13 cellular contexts compared by ENCODE assay signal in the genomic region with DNA sequence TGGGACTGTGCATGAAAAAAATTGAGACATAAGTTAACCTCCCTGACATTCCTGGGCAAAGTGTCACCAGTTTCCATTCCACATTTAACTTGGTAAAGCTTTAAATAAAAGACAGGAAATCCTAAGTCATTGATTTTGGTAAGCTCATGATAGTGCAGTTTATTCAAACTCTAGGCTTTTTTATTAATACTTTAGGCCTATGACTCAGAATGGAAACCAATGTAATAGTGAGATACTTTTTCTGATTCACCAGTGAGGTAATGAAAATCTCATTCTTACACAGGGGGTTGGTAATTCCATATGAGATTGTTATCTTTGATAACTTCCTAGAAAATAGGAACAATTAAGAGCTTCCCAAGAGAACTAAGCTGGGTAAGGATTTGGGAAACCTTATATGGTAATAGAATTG.
DNase-seq lines count a peak whose midpoint lies in the region; ATAC-seq and TF ChIP-seq lines count a peak whose summit lies in the region.
"Had no signal": no experiment of that assay in that cellular context is flagged by ENCODE, and none has a peak within 500 bp of the region (broad histone marks: within the 10 kb centered on the region; RNA-seq: fewer than 3 reads in every experiment).

No MANE protein-coding gene starts in this region.

- no peak for TF ChIP-seq RAD21 in IMR-90 (IDR thresholded peaks at IDR 0.05; ENCODE audit: low read length)

- CTCF ChIA-PET in Caco-2 (lab: Charles Lee) = interaction anchor here (1.1 kb wide), 1 partner anchor 244 kb away, joined by 3 read pairs; no protein-coding TSS in a partner anchor
- CTCF ChIA-PET in IMR-90 (lab: Yijun Ruan, JAX) = interaction anchor here (0.9 kb wide), 1 partner anchor 70 kb away, joined by 4 read pairs; no protein-coding TSS in a partner anchor

- dilution Hi-C loops in IMR-90 (cut with HindIII; ENCODE audit: low sequenced_read_pairs, unreplicated experiment) = no loop called here

- POLR2A ChIA-PET in Caco-2 (lab: Charles Lee) = interaction anchor here (0.6 kb wide), 1 partner anchor 10 kb away, joined by 4 read pairs; no protein-coding TSS in a partner anchor
- POLR2A ChIA-PET in IMR-90 (lab: Charles Lee; ENCODE audit: unreplicated experiment) = no interaction called here

- no peak overlapping the region for H4K5ac ChIP-seq in IMR-90 (ENCODE audit: low read depth, low read length)

- peaks cover 1% of the 10 kb centered on the region; the same call in 1 of the 2 replicates for H3K36me3 ChIP-seq in Caco-2 (ENCODE audit: control insufficient read depth, insufficient read depth, low read length)
- peaks cover 14% of the 10 kb centered on the region for H3K36me3 ChIP-seq in IMR-90 (ENCODE audit: control insufficient read depth, insufficient read depth, low read length)
- H3K36me3 ChIP-seq in brain microvascular endothelial cell (replicated peaks) = peaks cover 3% of the 10 kb centered on the region
- peaks cover 0 to 20% (median 4%) of the 10 kb centered on the region in 4 donors for H3K36me3 ChIP-seq in sigmoid colon

- H2BK15ac ChIP-seq in IMR-90 (ENCODE audit: low read depth, low read length) = no peak overlapping the region

- DNase-seq in Caco-2 = no peak
- peak; percentile 89 for DNase-seq in IMR-90
- peak; percentile 20 for DNase-seq in brain microvascular endothelial cell
- peak; percentile 82 to 93 for DNase-seq in lung microvascular endothelial cell (ENCODE audit: low read depth in 2 of 2)
- no peak for DNase-seq in activated gamma-delta T cell treated with Interleukin-2 at 50 U/mL for 16 hours
- no peak for DNase-seq in amygdala (lab: John Stamatoyannopoulos, UW)
- no peak for DNase-seq in sigmoid colon
- DNase-seq: DMS53, head of caudate nucleus, mesendoderm, NCI-H2081 had no signal

- peaks cover 7% of the 10 kb centered on the region for H3K4me1 Mint-ChIP-seq in Caco-2 (ENCODE audit: low read depth, unreplicated experiment)

- peaks cover 7% of the 10 kb centered on the region for H3K36me3 Mint-ChIP-seq in Caco-2 (ENCODE audit: insufficient read depth, unreplicated experiment)

- H3K27ac ChIP-seq in IMR-90 (ENCODE audit: insufficient read depth, low read length) = no peak overlapping the region
- H3K27ac ChIP-seq in brain microvascular endothelial cell = peak overlapping the region; percentile 58
- H3K27ac ChIP-seq in sigmoid colon = no peak overlapping the region

- no peak overlapping the region for H3K18ac ChIP-seq in IMR-90 (ENCODE audit: low read depth, low read length)

- H4K8ac ChIP-seq in IMR-90 (ENCODE audit: low read depth in 2 of 2, low read length in 2 of 2) = peak overlapping the region in 1 of 2 experiments; percentile 79; a peak in 1 of 4 replicates

- TF ChIP-seq POLR2A in IMR-90 (IDR thresholded peaks at IDR 0.05; ENCODE audit: low read depth, low read length) = no peak
- TF ChIP-seq POLR2A in sigmoid colon (IDR thresholded peaks at IDR 0.05) = no peak

- no peak overlapping the region for H2AK9ac ChIP-seq in IMR-90 (replicated peaks; ENCODE audit: low read depth, low read length, poor library complexity)

- no peaks in the 10 kb centered on the region for H3K27me3 Mint-ChIP-seq in Caco-2 (ENCODE audit: insufficient read depth, unreplicated experiment)
- H3K27me3 Mint-ChIP-seq: IgD-negative memory B cell had no signal

- H3K14ac ChIP-seq in IMR-90 (replicated peaks; ENCODE audit: low read depth, low read length) = no peak overlapping the region

- BruUV-seq in Caco-2 (replicated peaks; lab: Mats Ljungman, UMichigan) (TSS peak; percentile 2), IMR-90 (replicated peaks; lab: Mats Ljungman, UMichigan) (no TSS peak)

- H3K4me2 ChIP-seq in IMR-90 (ENCODE audit: low read depth, low read length) = no peak overlapping the region

- H3K27me3 ChIP-seq in Caco-2 (replicated peaks; ENCODE audit: control insufficient read depth, insufficient read depth, low read length) (no peaks in the 10 kb centered on the region), IMR-90 (ENCODE audit: control insufficient read depth, insufficient read depth, low read length) (no peaks in the 10 kb centered on the region), brain microvascular endothelial cell (replicated peaks) (no peaks in the 10 kb centered on the region), sigmoid colon (no peaks in the 10 kb centered on the region)

- H2BK5ac ChIP-seq in IMR-90 (ENCODE audit: low read depth, low read length, poor library complexity, severe bottlenecking) = peak overlapping the region; percentile 79

- H3K4me3 ChIP-seq in Caco-2 (ENCODE audit: low read depth, low read length) (no peak overlapping the region), IMR-90 (ENCODE audit: insufficient read depth, low read depth, low read length) (no peak overlapping the region), brain microvascular endothelial cell (ENCODE audit: low read depth, low read length) (no peak overlapping the region), sigmoid colon (no peak overlapping the region)

- no peaks in the 10 kb centered on the region for H4K20me1 ChIP-seq in IMR-90 (ENCODE audit: insufficient read depth, low read length)

- 0 out of 2 replicates have a peak, but pooled peaks cover 5% of the 10 kb centered on the region for H3K9me1 ChIP-seq in IMR-90 (ENCODE audit: insufficient read depth, low read length)

- no peak overlapping the region for H2AFZ ChIP-seq in IMR-90 (replicated peaks; ENCODE audit: low read length, poor library complexity)

- peak overlapping the region; percentile 34; the same call in 1 of the 2 replicates for H3K23ac ChIP-seq in IMR-90 (ENCODE audit: low read depth, low read length)

- H2AK5ac ChIP-seq in IMR-90 (ENCODE audit: low read depth, low read length) = no peak overlapping the region

- H3K27ac Mint-ChIP-seq in Caco-2 (ENCODE audit: unreplicated experiment) = no peak overlapping the region
- H3K27ac Mint-ChIP-seq: IgD-negative memory B cell had no signal

- H2BK120ac ChIP-seq in IMR-90 (ENCODE audit: low read depth, low read length) = peak overlapping the region; percentile 82; the same call in 1 of the 2 replicates

- H3K4me3 Mint-ChIP-seq in Caco-2 (ENCODE audit: unreplicated experiment) = no peak overlapping the region
- H3K4me3 Mint-ChIP-seq: IgD-negative memory B cell had no signal

- in situ Hi-C loops in IMR-90 (cut with MboI; ENCODE audit: low sequenced_read_pairs) = no loop called here
- in situ Hi-C loops in brain microvascular endothelial cell (cut with HindIII; ENCODE audit: low pct_ligation_motif_present, low sequenced_read_pairs) = no loop called here

- no peak overlapping the region for H3K56ac ChIP-seq in IMR-90 (ENCODE audit: extremely low read depth, insufficient read depth, low read length)

- no peak for TF ChIP-seq EP300 in sigmoid colon (IDR thresholded peaks at IDR 0.05)

- intact Hi-C loops in Caco-2 (cut with micrococcal nuclease; ENCODE audit: unreplicated experiment) (no loop called here), IMR-90 (cut with micrococcal nuclease) (no loop called here), sigmoid colon (cut with DNase I) (no loop called here)

- H3K9me3 ChIP-seq in Caco-2 (no peaks in the 10 kb centered on the region), IMR-90 (ENCODE audit: control insufficient read depth, insufficient read depth, low read length) (no peaks in the 10 kb centered on the region), sigmoid colon (no peaks in the 10 kb centered on the region)

- no peak overlapping the region for H3K9ac ChIP-seq in IMR-90 (ENCODE audit: low read depth, low read length)

- no peaks in the 10 kb centered on the region for H3K4me1 ChIP-seq in Caco-2
- H3K4me1 ChIP-seq in IMR-90 (ENCODE audit: control insufficient read depth, insufficient read depth, low read length) = peaks cover 1% of the 10 kb centered on the region; the same call in 1 of the 2 replicates
- peaks cover 0 to 9% (median 2%) of the 10 kb centered on the region in 4 donors for H3K4me1 ChIP-seq in sigmoid colon

- TF ChIP-seq CTCF in Caco-2 (IDR thresholded peaks at IDR 0.05; ENCODE audit: insufficient read depth in 1 of 2, low read depth in 1 of 2, low read length in 1 of 2, severe bottlenecking in 1 of 2, unreplicated experiment in 1 of 2) = no peak
- no peak for TF ChIP-seq CTCF in IMR-90 (conservative IDR thresholded peaks at IDR 0.05; ENCODE audit: low read depth, low read length)
- no peak for TF ChIP-seq CTCF in brain microvascular endothelial cell (IDR thresholded peaks at IDR 0.05; ENCODE audit: low read depth, low read length, missing control alignments)
- no peak for TF ChIP-seq CTCF in sigmoid colon (IDR thresholded peaks at IDR 0.05)

- no peak overlapping the region; the same call in 1 of the 2 replicates for H4K91ac ChIP-seq in IMR-90 (ENCODE audit: insufficient read depth, low read depth, low read length)

- peak; percentile 69 for ATAC-seq in IMR-90 (ENCODE audit: low read depth)
- no peak for ATAC-seq in HG02798 (IDR thresholded peaks at IDR 0.05; ENCODE audit: poor library complexity, unreplicated experiment)

- peak overlapping the region; percentile 39; the same call in 1 of the 2 replicates for H2BK20ac ChIP-seq in IMR-90 (ENCODE audit: low read depth, low read length)

- H3K9me3 Mint-ChIP-seq in Caco-2 (ENCODE audit: unreplicated experiment) = no peaks in the 10 kb centered on the region
- H3K9me3 Mint-ChIP-seq: IgD-negative memory B cell had no signal

- peak overlapping the region; percentile 82; the same call in 1 of the 2 replicates for H3K4ac ChIP-seq in IMR-90 (ENCODE audit: low read depth, low read length)

- peaks cover 7 to 31% of the 10 kb centered on the region in 2 experiments; a peak in 3 of 4 replicates for H3K79me1 ChIP-seq in IMR-90 (ENCODE audit: low read depth in 1 of 2, low read length in 2 of 2)

TF ChIP-seq in IMR-90, 13 proteins besides CTCF, POLR2A, EP300 and RAD21 (continues in another document):
- TF ChIP-seq MAZ (IDR thresholded peaks at IDR 0.05; ENCODE audit: borderline replicate concordance, low read depth, low read length) = no peak
- peak; percentile 1; the same call in 1 of the 2 replicates for TF ChIP-seq CEBPB (IDR thresholded peaks at IDR 0.05; ENCODE audit: low read depth, low read length)
- peak; percentile 44; the same call in 1 of the 2 replicates for TF ChIP-seq MAFK (IDR thresholded peaks at IDR 0.05; ENCODE audit: low read depth, low read length)
- TF ChIP-seq SMC3 (IDR thresholded peaks at IDR 0.05; ENCODE audit: low read depth, low read length) = no peak
- TF ChIP-seq USF2 (IDR thresholded peaks at IDR 0.05; ENCODE audit: low read depth, low read length) = no peak
- TF ChIP-seq NFE2L2 (IDR thresholded peaks at IDR 0.05; ENCODE audit: low read depth, low read length) = peak; percentile 54
- TF ChIP-seq MXI1 (IDR thresholded peaks at IDR 0.05; ENCODE audit: borderline replicate concordance, low read depth, low read length) = no peak
- no peak for TF ChIP-seq CHD1 (IDR thresholded peaks at IDR 0.05; ENCODE audit: low read depth, low read length)

Comparison
In these comparisons a context has a peak if more than half of its experiments do, and no peak if none do; other contexts are left out.
1. DNase-seq: peak in IMR-90 (single experiment), brain microvascular endothelial cell (single experiment) and lung microvascular endothelial cell (2 of 2); none in Caco-2 (0 of 2), activated gamma-delta T cell treated with Interleukin-2 at 50 U/mL for 16 hours (single experiment), amygdala (0 of 56) and sigmoid colon (single experiment).